ENCODE assay signal across 8 cellular contexts in genomic region chr4:147056951-147057630, GRCh38.
A peak's percentile ranks its signal among the peaks of the same experiment; 100 is the strongest.
DNase-seq lines count a peak whose midpoint lies in the region; ATAC-seq, FAIRE-seq and TF ChIP-seq lines count a peak whose summit lies in the region.

No MANE protein-coding gene starts in this region.

- no peaks in the 10 kb centered on the region for H3K36me3 Mint-ChIP-seq in CD4-positive, CD25-positive, alpha-beta regulatory T cell
- H3K36me3 Mint-ChIP-seq in naive thymus-derived CD8-positive, alpha-beta T cell = no peaks in the 10 kb centered on the region

- TF ChIP-seq POLR2A in K562 (conservative IDR thresholded peaks at IDR 0.05) = no peak

- FAIRE-seq in K562 (lab: Jason Lieb, UNC) = no peak

- TF ChIP-seq CTCF in K562 (IDR thresholded peaks at IDR 0.05 in 2 of 3, conservative IDR thresholded peaks at IDR 0.05 in 1 of 3; ENCODE audit: insufficient read depth in 2 of 3, low read depth in 1 of 3, low read length in 3 of 3) (no peak), BE2C (IDR thresholded peaks at IDR 0.05; ENCODE audit: low read depth, low read length) (no peak)

- H3K27me3 ChIP-seq in CD4-positive, CD25-positive, alpha-beta regulatory T cell (ENCODE audit: control insufficient read depth, insufficient read depth, low read length) = peaks cover 7% of the 10 kb centered on the region
- H3K27me3 ChIP-seq in K562 (ENCODE audit: control insufficient read depth in 2 of 2, insufficient read depth in 2 of 2, low read length in 2 of 2) (no peaks in the 10 kb centered on the region), BE2C (no peaks in the 10 kb centered on the region)

- peak overlapping the region; percentile 88 for H3K4me3 ChIP-seq in CD4-positive, CD25-positive, alpha-beta regulatory T cell (ENCODE audit: low read depth, low read length)
- peak overlapping the region; percentile 16; the same call in 1 of the 2 replicates for H3K4me3 ChIP-seq in K562
- H3K4me3 ChIP-seq in BE2C (ENCODE audit: low read depth, low read length) = no peak overlapping the region

- H3K4me3 Mint-ChIP-seq in CD4-positive, CD25-positive, alpha-beta regulatory T cell = peak overlapping the region; percentile 48 to 87 (median 84)
- H3K4me3 Mint-ChIP-seq in naive thymus-derived CD8-positive, alpha-beta T cell = peak overlapping the region; percentile 75 to 91 (median 88)

- WGBS in K562 (ENCODE audit: insufficient coverage, low coverage, missing lambda C conversion rate) = 0% methylated on average over 3 of the region's 3 CpGs

- TF ChIP-seq EP300 in K562 (IDR thresholded peaks at IDR 0.05; ENCODE audit: low read length) = no peak

- BruUV-seq in K562 (replicated peaks; lab: Mats Ljungman, UMichigan) = no TSS peak

- intact Hi-C loops in K562 (cut with micrococcal nuclease) = no loop called here

- no peak for TF ChIP-seq RAD21 in K562 (CRISPR knock-in tag; conservative IDR thresholded peaks at IDR 0.05 in 1 of 2, IDR thresholded peaks at IDR 0.05 in 1 of 2)

- H3K4me2 ChIP-seq in K562 (ENCODE audit: insufficient read depth, low read length) = peak overlapping the region; percentile 22

- no peaks in the 10 kb centered on the region for H3K36me3 ChIP-seq in CD4-positive, CD25-positive, alpha-beta regulatory T cell (ENCODE audit: control insufficient read depth, insufficient read depth, low read length)
- H3K36me3 ChIP-seq in K562 (ENCODE audit: control insufficient read depth, insufficient read depth, low read length) = no peaks in the 10 kb centered on the region
- H3K36me3 ChIP-seq in BE2C = no peaks in the 10 kb centered on the region

- no peaks in the 10 kb centered on the region for H3K9me3 ChIP-seq in CD4-positive, CD25-positive, alpha-beta regulatory T cell (ENCODE audit: control insufficient read depth in 2 of 2, low read length in 2 of 2)
- H3K9me3 ChIP-seq in K562 (replicated peaks; ENCODE audit: control insufficient read depth, insufficient read depth, low read depth, low read length) (no peaks in the 10 kb centered on the region), BE2C (no peaks in the 10 kb centered on the region; the same call in 1 of the 2 replicates)

- CTCF ChIA-PET in K562 (lab: Yijun Ruan, JAX; ENCODE audit: low intra/inter-chr PET ratio) = no interaction called here

- H3K9ac ChIP-seq in K562 (ENCODE audit: insufficient read depth in 1 of 2, low read depth in 2 of 2, low read length in 2 of 2) = peak overlapping the region in 1 of 2 experiments; percentile 31; a peak in 1 of 4 replicates

- H2AFZ ChIP-seq in K562 (ENCODE audit: low read depth, low read length) = peak overlapping the region; percentile 85

- no peaks in the 10 kb centered on the region for H3K9me1 ChIP-seq in K562 (ENCODE audit: control insufficient read depth, insufficient read depth, low read length)

- peak in 2 of 3 donors; percentile 6 to 14 for DNase-seq in CD4-positive, CD25-positive, alpha-beta regulatory T cell
- peak; percentile 17 for DNase-seq in HT1080 (ENCODE audit: low read depth)
- DNase-seq in K562 (ENCODE audit: extremely low read depth in 1 of 4, low spot score in 3 of 4) = no peak
- peak in 2 of 10 donors; percentile 2 for DNase-seq in naive thymus-derived CD8-positive, alpha-beta T cell
- no peak for DNase-seq in superior temporal gyrus (ENCODE audit: extremely low spot score)
- DNase-seq in BE2C = no peak
- no peak for DNase-seq in COR-L47 (lab: John Stamatoyannopoulos, UW)

- H3K79me2 ChIP-seq in K562 (ENCODE audit: control insufficient read depth, insufficient read depth, low read length) = no peaks in the 10 kb centered on the region

- H3K27me3 Mint-ChIP-seq in CD4-positive, CD25-positive, alpha-beta regulatory T cell = peaks cover 6% of the 10 kb centered on the region
- peaks cover 2 to 11% (median 7%) of the 10 kb centered on the region in 5 donors for H3K27me3 Mint-ChIP-seq in naive thymus-derived CD8-positive, alpha-beta T cell

- H4K20me1 ChIP-seq in K562 (replicated peaks; ENCODE audit: control insufficient read depth, insufficient read depth, low read length) = no peaks in the 10 kb centered on the region

- no peaks in the 10 kb centered on the region for H3K9me3 Mint-ChIP-seq in CD4-positive, CD25-positive, alpha-beta regulatory T cell
- no peaks in the 10 kb centered on the region for H3K9me3 Mint-ChIP-seq in naive thymus-derived CD8-positive, alpha-beta T cell

- H3K4me1 ChIP-seq in CD4-positive, CD25-positive, alpha-beta regulatory T cell (ENCODE audit: control insufficient read depth, insufficient read depth, low read length, poor library complexity, severe bottlenecking) = no peaks in the 10 kb centered on the region
- H3K4me1 ChIP-seq in K562 (replicated peaks in 1 of 2; ENCODE audit: control insufficient read depth in 2 of 2, insufficient read depth in 2 of 2, low read length in 2 of 2) (no peaks in the 10 kb centered on the region), BE2C (peaks cover 19% of the 10 kb centered on the region)

- POLR2A ChIA-PET in K562 (lab: Yijun Ruan, JAX) = no interaction called here
- POLR2A ChIA-PET in naive thymus-derived CD8-positive, alpha-beta T cell (lab: Charles Lee) = no interaction called here

- H3K27ac ChIP-seq in CD4-positive, CD25-positive, alpha-beta regulatory T cell (ENCODE audit: insufficient read depth, low read length, poor library complexity, severe bottlenecking) = no peak overlapping the region
- H3K27ac ChIP-seq in K562 (ENCODE audit: extremely low read depth, low read depth, low read length) = no peak overlapping the region

- in situ Hi-C loops in K562 (cut with MboI) = no loop called here

- peak overlapping the region; percentile 75 to 87 (median 76) for H3K27ac Mint-ChIP-seq in CD4-positive, CD25-positive, alpha-beta regulatory T cell
- H3K27ac Mint-ChIP-seq in naive thymus-derived CD8-positive, alpha-beta T cell = peak overlapping the region; percentile 63 to 96 (median 92)

- H3K4me1 Mint-ChIP-seq in CD4-positive, CD25-positive, alpha-beta regulatory T cell = peaks cover 0 to 11% (median 6%) of the 10 kb centered on the region in 4 donors
- H3K4me1 Mint-ChIP-seq in naive thymus-derived CD8-positive, alpha-beta T cell = peaks cover 0 to 17% (median 9%) of the 10 kb centered on the region in 4 donors

- ATAC-seq in CD4-positive, CD25-positive, alpha-beta regulatory T cell (ENCODE audit: low read depth in 2 of 2) = no peak
- ATAC-seq in K562 (peak; percentile 32; the same call in 1 of the 3 replicates), GM18858 (IDR thresholded peaks at IDR 0.05; ENCODE audit: unreplicated experiment) (no peak)
- peak in 1 of 2 donors; percentile 38 for ATAC-seq in naive thymus-derived CD8-positive, alpha-beta T cell

TF ChIP-seq in K562, 482 proteins besides CTCF, POLR2A, EP300 and RAD21:
- TF ChIP-seq RFX5 (IDR thresholded peaks at IDR 0.05; ENCODE audit: low read depth, low read length) (no peak), C11orf30 (IDR thresholded peaks at IDR 0.05; ENCODE audit: low read depth) (peak; percentile 59; the same call in 1 of the 2 replicates), ZNF316 (IDR thresholded peaks at IDR 0.05) (peak; percentile 84), ZNF639 (CRISPR knock-in tag; conservative IDR thresholded peaks at IDR 0.05 in 1 of 2, IDR thresholded peaks at IDR 0.05 in 1 of 2) (peak in 1 of 2 experiments; percentile 23; a peak in 1 of 4 replicates), MAFG (tag; conservative IDR thresholded peaks at IDR 0.05) (peak; percentile 80), SRSF3 (IDR thresholded peaks at IDR 0.05; ENCODE audit: insufficient read depth, low read length) (no peak), ZEB2 (IDR thresholded peaks at IDR 0.05) (0 out of 2 replicates have a peak, but pooled peaks have one; percentile 21)

Comparison
In these comparisons a context has a peak if more than half of its experiments do, and no peak if none do; other contexts are left out.
1. DNase-seq: peak in CD4-positive, CD25-positive, alpha-beta regulatory T cell (2 of 3) and HT1080 (single experiment); none in K562 (0 of 4), superior temporal gyrus (single experiment), BE2C (single experiment) and COR-L47 (single experiment).